1 cellular context compared by ENCODE assay signal in the genomic region with DNA sequence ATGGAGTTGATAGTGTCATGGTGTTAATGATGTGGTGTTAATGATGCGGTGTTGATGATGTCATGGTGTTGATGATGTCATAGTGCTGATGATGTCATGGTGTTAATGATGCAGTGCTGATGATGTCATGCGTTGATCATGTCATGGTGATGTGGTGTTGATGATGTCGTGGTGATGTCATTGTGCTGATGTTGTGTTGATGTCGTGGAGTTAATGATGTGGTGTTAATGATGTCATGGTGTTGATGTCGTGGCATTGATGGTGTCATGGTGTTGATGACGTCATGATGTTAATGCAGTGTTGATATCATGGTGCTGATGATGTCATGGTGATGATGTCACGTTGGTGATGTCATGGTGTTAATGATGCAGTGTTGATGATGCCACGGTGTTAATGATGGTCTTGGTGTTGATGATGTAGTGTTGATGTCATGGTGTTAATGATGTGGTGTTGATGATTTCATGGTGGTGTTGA.
TF ChIP-seq lines count a peak whose summit lies in the region.

No MANE protein-coding gene starts in this region.

TF ChIP-seq in K562, 482 proteins besides CTCF, POLR2A, EP300 and RAD21 (continued from another document and continues in another):
- TF ChIP-seq, protein P1, sequence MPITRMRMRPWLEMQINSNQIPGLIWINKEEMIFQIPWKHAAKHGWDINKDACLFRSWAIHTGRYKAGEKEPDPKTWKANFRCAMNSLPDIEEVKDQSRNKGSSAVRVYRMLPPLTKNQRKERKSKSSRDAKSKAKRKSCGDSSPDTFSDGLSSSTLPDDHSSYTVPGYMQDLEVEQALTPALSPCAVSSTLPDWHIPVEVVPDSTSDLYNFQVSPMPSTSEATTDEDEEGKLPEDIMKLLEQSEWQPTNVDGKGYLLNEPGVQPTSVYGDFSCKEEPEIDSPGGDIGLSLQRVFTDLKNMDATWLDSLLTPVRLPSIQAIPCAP (CRISPR knock-in tag; IDR thresholded peaks at IDR 0.05; ENCODE audit: borderline replicate concordance) = no peak
- TF ChIP-seq SMARCC2 (IDR thresholded peaks at IDR 0.05; ENCODE audit: low read depth) (no peak), CBFB (CRISPR knock-in tag; IDR thresholded peaks at IDR 0.05) (peak; percentile 19; the same call in 1 of the 2 replicates), ZBTB43 (CRISPR knock-in tag; IDR thresholded peaks at IDR 0.05) (peak; percentile 76), CBX8 (IDR thresholded peaks at IDR 0.05; ENCODE audit: borderline replicate concordance, extremely low read depth, low read depth, low read length, poor library complexity, severe bottlenecking) (no peak), ZEB2 (IDR thresholded peaks at IDR 0.05) (0 out of 2 replicates have a peak, but pooled peaks have one; percentile 14), SRSF1 (IDR thresholded peaks at IDR 0.05; ENCODE audit: low read depth, low read length) (no peak), BCOR (IDR thresholded peaks at IDR 0.05) (peak; percentile 35), NEUROD1 (IDR thresholded peaks at IDR 0.05; ENCODE audit: borderline replicate concordance, low read depth, low read length, partially characterized antibody) (no peak), HOMEZ (CRISPR knock-in tag; IDR thresholded peaks at IDR 0.05) (no peak), ZKSCAN3 (CRISPR knock-in tag; IDR thresholded peaks at IDR 0.05) (no peak), STAT6 (CRISPR knock-in tag; IDR thresholded peaks at IDR 0.05) (no peak), ZFP91 (CRISPR knock-in tag; IDR thresholded peaks at IDR 0.05) (peak; percentile 63), EZH2 (IDR thresholded peaks at IDR 0.05; ENCODE audit: borderline replicate concordance, low read depth, low read length) (no peak), E2F8 (IDR thresholded peaks at IDR 0.05; ENCODE audit: low read depth, partially characterized antibody) (peak; percentile 46), ZNF354B (CRISPR knock-in tag; IDR thresholded peaks at IDR 0.05) (no peak), ZNF124 (CRISPR knock-in tag; IDR thresholded peaks at IDR 0.05) (no peak), EP400 (IDR thresholded peaks at IDR 0.05) (no peak), CTBP1 (IDR thresholded peaks at IDR 0.05; ENCODE audit: borderline replicate concordance) (no peak), MYBL2 (IDR thresholded peaks at IDR 0.05; ENCODE audit: low read depth) (peak; percentile 37; the same call in 1 of the 2 replicates), MYBL2 (CRISPR knock-in tag; IDR thresholded peaks at IDR 0.05; ENCODE audit: borderline replicate concordance) (no peak), ZNF589 (CRISPR knock-in tag; IDR thresholded peaks at IDR 0.05; ENCODE audit: low read depth) (no peak), NELFE (IDR thresholded peaks at IDR 0.05; ENCODE audit: insufficient read depth, insufficient read length) (no peak), NBN (IDR thresholded peaks at IDR 0.05; ENCODE audit: low read depth) (peak; percentile 69), TCF7 (IDR thresholded peaks at IDR 0.05; ENCODE audit: borderline replicate concordance) (no peak), ATF1 (CRISPR knock-in tag; IDR thresholded peaks at IDR 0.05) (peak; percentile 80), ATF1 (tag; IDR thresholded peaks at IDR 0.05) (peak; percentile 99), HNRNPK (IDR thresholded peaks at IDR 0.05; ENCODE audit: low read depth, low read length, poor library complexity, severe bottlenecking) (no peak), ZC3H4 (CRISPR knock-in tag; IDR thresholded peaks at IDR 0.05; ENCODE audit: borderline replicate concordance) (no peak), ZNF436 (CRISPR knock-in tag; IDR thresholded peaks at IDR 0.05) (no peak), MYC (IDR thresholded peaks at IDR 0.05; ENCODE audit: low read depth, low read length) (no peak), MYC (CRISPR knock-in tag; IDR thresholded peaks at IDR 0.05; ENCODE audit: borderline replicate concordance, low read depth) (no peak), PATZ1 (CRISPR knock-in tag; IDR thresholded peaks at IDR 0.05; ENCODE audit: borderline replicate concordance) (no peak), FUS (optimal IDR thresholded peaks at IDR 0.05; ENCODE audit: low read depth, low read length) (no peak), RBM25 (IDR thresholded peaks at IDR 0.05; ENCODE audit: low read depth, low read length, severe bottlenecking) (no peak), CSDE1 (IDR thresholded peaks at IDR 0.05) (peak in 1 of 2 experiments; percentile 79; a peak in 2 of 4 replicates), TFAM (CRISPR knock-in tag; conservative IDR thresholded peaks at IDR 0.05) (no peak), ZNF668 (CRISPR knock-in tag; IDR thresholded peaks at IDR 0.05) (no peak), FOXA1 (IDR thresholded peaks at IDR 0.05; ENCODE audit: borderline replicate concordance) (no peak), GABPB2 (CRISPR knock-in tag; conservative IDR thresholded peaks at IDR 0.05) (peak; percentile 65; the same call in 1 of the 2 replicates), EGR1 (conservative IDR thresholded peaks at IDR 0.05) (no peak), HCFC1 (IDR thresholded peaks at IDR 0.05; ENCODE audit: low read depth, low read length) (no peak)
- TF ChIP-seq, protein P2, sequence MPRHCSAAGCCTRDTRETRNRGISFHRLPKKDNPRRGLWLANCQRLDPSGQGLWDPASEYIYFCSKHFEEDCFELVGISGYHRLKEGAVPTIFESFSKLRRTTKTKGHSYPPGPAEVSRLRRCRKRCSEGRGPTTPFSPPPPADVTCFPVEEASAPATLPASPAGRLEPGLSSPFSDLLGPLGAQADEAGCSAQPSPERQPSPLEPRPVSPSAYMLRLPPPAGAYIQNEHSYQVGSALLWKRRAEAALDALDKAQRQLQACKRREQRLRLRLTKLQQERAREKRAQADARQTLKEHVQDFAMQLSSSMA (CRISPR knock-in tag; IDR thresholded peaks at IDR 0.05) = no peak
- TF ChIP-seq, protein P3, sequence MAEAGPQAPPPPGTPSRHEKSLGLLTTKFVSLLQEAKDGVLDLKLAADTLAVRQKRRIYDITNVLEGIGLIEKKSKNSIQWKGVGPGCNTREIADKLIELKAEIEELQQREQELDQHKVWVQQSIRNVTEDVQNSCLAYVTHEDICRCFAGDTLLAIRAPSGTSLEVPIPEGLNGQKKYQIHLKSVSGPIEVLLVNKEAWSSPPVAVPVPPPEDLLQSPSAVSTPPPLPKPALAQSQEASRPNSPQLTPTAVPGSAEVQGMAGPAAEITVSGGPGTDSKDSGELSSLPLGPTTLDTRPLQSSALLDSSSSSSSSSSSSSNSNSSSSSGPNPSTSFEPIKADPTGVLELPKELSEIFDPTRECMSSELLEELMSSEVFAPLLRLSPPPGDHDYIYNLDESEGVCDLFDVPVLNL (CRISPR knock-in tag; IDR thresholded peaks at IDR 0.05; ENCODE audit: low read depth) = 0 out of 2 replicates have a peak, but pooled peaks have one; percentile 5
- TF ChIP-seq, protein P4, sequence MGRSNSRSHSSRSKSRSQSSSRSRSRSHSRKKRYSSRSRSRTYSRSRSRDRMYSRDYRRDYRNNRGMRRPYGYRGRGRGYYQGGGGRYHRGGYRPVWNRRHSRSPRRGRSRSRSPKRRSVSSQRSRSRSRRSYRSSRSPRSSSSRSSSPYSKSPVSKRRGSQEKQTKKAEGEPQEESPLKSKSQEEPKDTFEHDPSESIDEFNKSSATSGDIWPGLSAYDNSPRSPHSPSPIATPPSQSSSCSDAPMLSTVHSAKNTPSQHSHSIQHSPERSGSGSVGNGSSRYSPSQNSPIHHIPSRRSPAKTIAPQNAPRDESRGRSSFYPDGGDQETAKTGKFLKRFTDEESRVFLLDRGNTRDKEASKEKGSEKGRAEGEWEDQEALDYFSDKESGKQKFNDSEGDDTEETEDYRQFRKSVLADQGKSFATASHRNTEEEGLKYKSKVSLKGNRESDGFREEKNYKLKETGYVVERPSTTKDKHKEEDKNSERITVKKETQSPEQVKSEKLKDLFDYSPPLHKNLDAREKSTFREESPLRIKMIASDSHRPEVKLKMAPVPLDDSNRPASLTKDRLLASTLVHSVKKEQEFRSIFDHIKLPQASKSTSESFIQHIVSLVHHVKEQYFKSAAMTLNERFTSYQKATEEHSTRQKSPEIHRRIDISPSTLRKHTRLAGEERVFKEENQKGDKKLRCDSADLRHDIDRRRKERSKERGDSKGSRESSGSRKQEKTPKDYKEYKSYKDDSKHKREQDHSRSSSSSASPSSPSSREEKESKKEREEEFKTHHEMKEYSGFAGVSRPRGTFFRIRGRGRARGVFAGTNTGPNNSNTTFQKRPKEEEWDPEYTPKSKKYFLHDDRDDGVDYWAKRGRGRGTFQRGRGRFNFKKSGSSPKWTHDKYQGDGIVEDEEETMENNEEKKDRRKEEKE (IDR thresholded peaks at IDR 0.05; ENCODE audit: borderline replicate concordance in 1 of 2, control insufficient read depth in 1 of 2, low read depth in 2 of 2, low read length in 1 of 2) = peak in 1 of 2 experiments; percentile 15; a peak in 1 of 4 replicates
